9 cellular contexts compared by ENCODE assay signal in genomic region chr6:118705799-118706481, GRCh38. TPM values are rescaled to one million over a fixed set of nuclear protein-coding genes. Genes with fewer than 3 reads are reported as not detected.
DNase-seq lines count a peak whose midpoint lies in the region; ATAC-seq, FAIRE-seq and TF ChIP-seq lines count a peak whose summit lies in the region.
"Had no signal": no experiment of that assay in that cellular context is flagged by ENCODE, and none has a peak within 500 bp of the region (broad histone marks: within the 10 kb centered on the region; RNA-seq: fewer than 3 reads in every experiment).

No MANE protein-coding gene starts in this region.

- peaks cover 0 to 3% (median 0%) of the 10 kb centered on the region in 8 donors for H3K9me3 Mint-ChIP-seq in CD4-positive, alpha-beta memory T cell
- H3K9me3 Mint-ChIP-seq in activated CD4-positive, alpha-beta memory T cell treated with anti-CD3 and anti-CD28 coated beads for 36 hours, result no peaks in the 10 kb centered on the region

- H3K4me3 ChIP-seq in CD4-positive, alpha-beta memory T cell (ENCODE audit: low read length in 2 of 2), result peak overlapping the region; percentile 36 to 42
- peak overlapping the region; percentile 42 for H3K4me3 ChIP-seq in left ventricle myocardium inferior
- H3K4me3 ChIP-seq: SK-N-MC had no signal

- peak overlapping the region; percentile 88 to 99 (median 92) for H3K4me3 Mint-ChIP-seq in CD4-positive, alpha-beta memory T cell
- peak overlapping the region; percentile 66 for H3K4me3 Mint-ChIP-seq in activated CD4-positive, alpha-beta memory T cell treated with anti-CD3 and anti-CD28 coated beads for 36 hours

- DNase-seq in CD4-positive, alpha-beta memory T cell, result peak in 3 of 5 donors; percentile 33 to 50 (median 36)
- DNase-seq in GM19239 (ENCODE audit: insufficient read length, low spot score), result no peak
- DNase-seq in activated CD4-positive, alpha-beta memory T cell treated with anti-CD3 and anti-CD28 coated beads for 36 hours, result peak; percentile 56
- no peak for DNase-seq in left ventricle myocardium inferior
- peak; percentile 46 for DNase-seq in stimulated activated naive CD8-positive, alpha-beta T cell treated with anti-CD3 and anti-CD28 coated beads, Interleukin-15, Interleukin-2, amounts not matched to agents 100 U/mL and 50 U/mL, for 24 hours
- no peak for DNase-seq in ecto neural progenitor cell (ENCODE audit: low spot score)
- DNase-seq in DMS53 (lab: John Stamatoyannopoulos, UW), result no peak

- peak; percentile 30 for ATAC-seq in HG03280 (IDR thresholded peaks at IDR 0.05; ENCODE audit: unreplicated experiment)
- peak; percentile 53 for ATAC-seq in stimulated activated naive CD8-positive, alpha-beta T cell treated with anti-CD3 and anti-CD28 coated beads, Interleukin-15, Interleukin-2, amounts not matched to agents 100 U/mL and 50 U/mL, for 24 hours

- H3K27me3 ChIP-seq in CD4-positive, alpha-beta memory T cell (ENCODE audit: insufficient read depth, low read length), result no peaks in the 10 kb centered on the region
- no peaks in the 10 kb centered on the region for H3K27me3 ChIP-seq in left ventricle myocardium inferior (ENCODE audit: low read depth)

- no peaks in the 10 kb centered on the region for H3K36me3 ChIP-seq in CD4-positive, alpha-beta memory T cell (ENCODE audit: insufficient read depth, low read length)
- H3K36me3 ChIP-seq in left ventricle myocardium inferior, result no peaks in the 10 kb centered on the region

- H3K4me1 ChIP-seq in CD4-positive, alpha-beta memory T cell (ENCODE audit: insufficient read depth, low read length), result peaks cover 67% of the 10 kb centered on the region
- H3K4me1 ChIP-seq in left ventricle myocardium inferior, result peaks cover 32% of the 10 kb centered on the region

- H3K27ac ChIP-seq in CD4-positive, alpha-beta memory T cell (ENCODE audit: low read depth, low read length), result peak overlapping the region; percentile 44
- H3K27ac ChIP-seq in left ventricle myocardium inferior (replicated peaks), result peak overlapping the region; percentile 50
- H3K27ac ChIP-seq: SK-N-MC had no signal

- peaks cover 26 to 43% of the 10 kb centered on the region in 2 donors for H3K36me3 Mint-ChIP-seq in CD4-positive, alpha-beta memory T cell
- peaks cover 12% of the 10 kb centered on the region for H3K36me3 Mint-ChIP-seq in activated CD4-positive, alpha-beta memory T cell treated with anti-CD3 and anti-CD28 coated beads for 36 hours

- POLR2A ChIA-PET in CD4-positive, alpha-beta memory T cell (lab: Charles Lee; ENCODE audit: partially characterized antibody), result interaction anchor here (0.7 to 3.2 kb wide), 18 partner anchors 9 to 191 kb away, joined by 3 to 18 read pairs (median 4); partner anchors contain the start of genes ASF1A and CEP85L
- POLR2A ChIA-PET in activated CD4-positive, alpha-beta memory T cell treated with anti-CD3 and anti-CD28 coated beads for 36 hours (lab: Charles Lee), result interaction anchor here (0.8 to 1.7 kb wide), 7 partner anchors 8 to 73 kb away, joined by 3 to 4 read pairs (median 3); no protein-coding TSS in a partner anchor

- H3K4me1 Mint-ChIP-seq in CD4-positive, alpha-beta memory T cell, result peaks cover 42 to 85% (median 64%) of the 10 kb centered on the region in 4 donors
- H3K4me1 Mint-ChIP-seq in activated CD4-positive, alpha-beta memory T cell treated with anti-CD3 and anti-CD28 coated beads for 36 hours (ENCODE audit: low read depth), result peaks cover 60% of the 10 kb centered on the region

- no peaks in the 10 kb centered on the region for H3K27me3 Mint-ChIP-seq in CD4-positive, alpha-beta memory T cell
- no peaks in the 10 kb centered on the region for H3K27me3 Mint-ChIP-seq in activated CD4-positive, alpha-beta memory T cell treated with anti-CD3 and anti-CD28 coated beads for 36 hours

- peak; percentile 88 for FAIRE-seq in GM19239 (lab: Jason Lieb, UNC)

- H3K9me3 ChIP-seq in CD4-positive, alpha-beta memory T cell (ENCODE audit: control insufficient read depth in 1 of 2, low read length in 2 of 2), result no peaks in the 10 kb centered on the region
- H3K9me3 ChIP-seq in left ventricle myocardium inferior (replicated peaks), result no peaks in the 10 kb centered on the region

- peak overlapping the region; percentile 82 to 98 (median 92) for H3K27ac Mint-ChIP-seq in CD4-positive, alpha-beta memory T cell
- peak overlapping the region; percentile 78 for H3K27ac Mint-ChIP-seq in activated CD4-positive, alpha-beta memory T cell treated with anti-CD3 and anti-CD28 coated beads for 36 hours

- intact Hi-C loops in CD4-positive, alpha-beta memory T cell (cut with micrococcal nuclease), result no loop called here
- intact Hi-C loops in activated CD4-positive, alpha-beta memory T cell treated with anti-CD3 and anti-CD28 coated beads for 36 hours (cut with micrococcal nuclease), result loop anchor here (1.0 to 5.0 kb wide), 3 partner anchors 8 to 149 kb away; no protein-coding TSS in a partner anchor
- intact Hi-C loops in left ventricle myocardium inferior (cut with micrococcal nuclease), result no loop called here

- CTCF ChIA-PET in CD4-positive, alpha-beta memory T cell (lab: Charles Lee; ENCODE audit: partially characterized antibody), result interaction anchor here (0.8 to 6.0 kb wide), 11 partner anchors 8 to 141 kb away, joined by 3 to 26 read pairs (median 6); no protein-coding TSS in a partner anchor
- CTCF ChIA-PET in activated CD4-positive, alpha-beta memory T cell treated with anti-CD3 and anti-CD28 coated beads for 36 hours (lab: Charles Lee), result interaction anchor here (1.0 to 2.5 kb wide), 7 partner anchors 14 to 95 kb away, joined by 3 to 12 read pairs (median 4); no protein-coding TSS in a partner anchor

- TF ChIP-seq CTCF in left ventricle myocardium inferior (IDR thresholded peaks at IDR 0.05; ENCODE audit: borderline replicate concordance), result no peak

RNA-seq across cellular contexts. Expression of gene CEP85L, which starts 54.5 kb away (rescaled TPM):
- 10 to 100 TPM; 64.9 to 71.1 TPM for total RNA-seq in CD4-positive, alpha-beta memory T cell
- 10 to 100 TPM; 32.7 to 35.9 TPM for polyA plus RNA-seq in CD4-positive, alpha-beta memory T cell
- 10 to 100 TPM; 21.1 to 23.3 TPM for total RNA-seq in activated CD4-positive, alpha-beta memory T cell treated with anti-CD3 and anti-CD28 coated beads for 36 hours
- total RNA-seq in left ventricle myocardium inferior, result 11.5 TPM

Comparison
In these comparisons a context has a peak if more than half of its experiments do, and no peak if none do; other contexts are left out.
1. DNase-seq: peak in CD4-positive, alpha-beta memory T cell (3 of 5), activated CD4-positive, alpha-beta memory T cell treated with anti-CD3 and anti-CD28 coated beads for 36 hours (single experiment) and stimulated activated naive CD8-positive, alpha-beta T cell treated with anti-CD3 and anti-CD28 coated beads, Interleukin-15, Interleukin-2, amounts not matched to agents 100 U/mL and 50 U/mL, for 24 hours (single experiment); none in GM19239 (single experiment), left ventricle myocardium inferior (single experiment), ecto neural progenitor cell (single experiment) and DMS53 (single experiment).